ENCODE assay signal across 1 cellular context in the genomic region with DNA sequence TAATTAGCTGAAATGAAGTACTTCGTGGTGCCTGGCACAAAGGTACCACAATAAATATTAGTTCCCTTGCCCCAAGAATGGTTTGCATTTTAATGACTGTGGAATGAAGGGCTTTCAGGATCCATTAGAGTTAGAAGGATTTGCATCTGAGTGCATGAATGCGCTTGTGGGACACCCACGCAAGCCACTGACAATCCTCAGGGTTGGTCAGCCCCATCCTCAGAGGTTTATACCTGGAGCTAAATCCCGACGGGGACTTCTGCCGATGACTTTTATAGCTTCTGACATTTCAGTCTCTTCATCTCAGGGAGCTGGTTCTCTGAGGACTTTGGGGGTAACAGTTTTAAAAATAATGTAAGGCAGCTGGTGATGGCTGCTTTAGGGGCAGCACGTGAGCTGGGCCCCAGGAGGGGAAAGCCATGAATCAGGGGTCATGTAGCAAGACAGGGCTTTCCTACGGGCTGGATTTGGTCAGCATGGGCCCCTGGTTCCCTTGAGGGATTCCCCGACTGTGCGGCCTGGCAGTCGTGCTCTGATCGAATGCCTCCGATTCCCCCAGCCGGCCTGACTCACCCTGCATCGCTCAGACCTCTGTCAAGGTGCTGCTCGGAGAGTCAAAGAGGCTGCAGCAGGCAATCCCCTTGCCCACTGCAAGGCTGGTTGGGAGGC.
TF ChIP-seq lines count a peak whose summit lies in the region.

No MANE protein-coding gene starts in this region.

TF ChIP-seq in SK-N-SH treated with all-trans-retinoic acid at 6 μM for 48 hours, 23 proteins besides CTCF, POLR2A, EP300 and RAD21 (continued from another document):
- TF ChIP-seq, protein P1, sequence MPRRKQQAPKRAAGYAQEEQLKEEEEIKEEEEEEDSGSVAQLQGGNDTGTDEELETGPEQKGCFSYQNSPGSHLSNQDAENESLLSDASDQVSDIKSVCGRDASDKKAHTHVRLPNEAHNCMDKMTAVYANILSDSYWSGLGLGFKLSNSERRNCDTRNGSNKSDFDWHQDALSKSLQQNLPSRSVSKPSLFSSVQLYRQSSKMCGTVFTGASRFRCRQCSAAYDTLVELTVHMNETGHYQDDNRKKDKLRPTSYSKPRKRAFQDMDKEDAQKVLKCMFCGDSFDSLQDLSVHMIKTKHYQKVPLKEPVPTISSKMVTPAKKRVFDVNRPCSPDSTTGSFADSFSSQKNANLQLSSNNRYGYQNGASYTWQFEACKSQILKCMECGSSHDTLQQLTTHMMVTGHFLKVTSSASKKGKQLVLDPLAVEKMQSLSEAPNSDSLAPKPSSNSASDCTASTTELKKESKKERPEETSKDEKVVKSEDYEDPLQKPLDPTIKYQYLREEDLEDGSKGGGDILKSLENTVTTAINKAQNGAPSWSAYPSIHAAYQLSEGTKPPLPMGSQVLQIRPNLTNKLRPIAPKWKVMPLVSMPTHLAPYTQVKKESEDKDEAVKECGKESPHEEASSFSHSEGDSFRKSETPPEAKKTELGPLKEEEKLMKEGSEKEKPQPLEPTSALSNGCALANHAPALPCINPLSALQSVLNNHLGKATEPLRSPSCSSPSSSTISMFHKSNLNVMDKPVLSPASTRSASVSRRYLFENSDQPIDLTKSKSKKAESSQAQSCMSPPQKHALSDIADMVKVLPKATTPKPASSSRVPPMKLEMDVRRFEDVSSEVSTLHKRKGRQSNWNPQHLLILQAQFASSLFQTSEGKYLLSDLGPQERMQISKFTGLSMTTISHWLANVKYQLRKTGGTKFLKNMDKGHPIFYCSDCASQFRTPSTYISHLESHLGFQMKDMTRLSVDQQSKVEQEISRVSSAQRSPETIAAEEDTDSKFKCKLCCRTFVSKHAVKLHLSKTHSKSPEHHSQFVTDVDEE (CRISPR knock-in tag; IDR thresholded peaks at IDR 0.05), result no peak
- TF ChIP-seq TCF4 (CRISPR knock-in tag; IDR thresholded peaks at IDR 0.05; ENCODE audit: borderline replicate concordance) (no peak), CSDC2 (CRISPR knock-in tag; IDR thresholded peaks at IDR 0.05) (no peak), ZC3H10 (CRISPR knock-in tag; IDR thresholded peaks at IDR 0.05) (no peak), ZFP30 (CRISPR knock-in tag; IDR thresholded peaks at IDR 0.05) (no peak)
TF ChIP-seq in SK-N-SH treated with all-trans-retinoic acid at 6 μM for 48 hours: peak in this region for 0.
